In the genomic region with DNA sequence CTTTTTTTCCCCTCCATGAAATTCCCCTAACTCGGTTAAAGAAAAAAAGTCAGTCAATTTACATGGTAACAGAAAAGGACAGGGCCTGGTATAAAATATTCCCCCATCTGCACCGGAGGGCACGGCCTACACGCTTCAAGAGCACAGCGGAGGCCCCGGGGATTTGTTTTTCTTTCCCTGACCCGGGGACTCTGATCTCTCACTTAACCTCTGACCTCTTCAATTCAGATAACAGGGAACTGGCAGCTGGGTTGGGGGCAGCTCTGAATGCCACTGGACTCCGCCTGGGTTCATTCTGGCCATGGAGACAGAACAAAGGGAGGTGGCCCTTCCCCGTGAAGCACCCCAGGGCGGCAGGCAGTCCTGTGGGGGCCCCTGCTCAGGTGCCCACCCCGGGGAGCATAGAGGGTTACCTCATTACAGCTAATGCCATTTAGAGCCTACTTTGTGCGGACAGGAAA, we compare ENCODE assay signal across 1 cellular context.
TF ChIP-seq lines count a peak whose summit lies in the region.

No MANE protein-coding gene starts in this region.

TF ChIP-seq in HepG2, 621 proteins besides CTCF, POLR2A, EP300 and RAD21 (continued from another document):
- TF ChIP-seq, protein P1, sequence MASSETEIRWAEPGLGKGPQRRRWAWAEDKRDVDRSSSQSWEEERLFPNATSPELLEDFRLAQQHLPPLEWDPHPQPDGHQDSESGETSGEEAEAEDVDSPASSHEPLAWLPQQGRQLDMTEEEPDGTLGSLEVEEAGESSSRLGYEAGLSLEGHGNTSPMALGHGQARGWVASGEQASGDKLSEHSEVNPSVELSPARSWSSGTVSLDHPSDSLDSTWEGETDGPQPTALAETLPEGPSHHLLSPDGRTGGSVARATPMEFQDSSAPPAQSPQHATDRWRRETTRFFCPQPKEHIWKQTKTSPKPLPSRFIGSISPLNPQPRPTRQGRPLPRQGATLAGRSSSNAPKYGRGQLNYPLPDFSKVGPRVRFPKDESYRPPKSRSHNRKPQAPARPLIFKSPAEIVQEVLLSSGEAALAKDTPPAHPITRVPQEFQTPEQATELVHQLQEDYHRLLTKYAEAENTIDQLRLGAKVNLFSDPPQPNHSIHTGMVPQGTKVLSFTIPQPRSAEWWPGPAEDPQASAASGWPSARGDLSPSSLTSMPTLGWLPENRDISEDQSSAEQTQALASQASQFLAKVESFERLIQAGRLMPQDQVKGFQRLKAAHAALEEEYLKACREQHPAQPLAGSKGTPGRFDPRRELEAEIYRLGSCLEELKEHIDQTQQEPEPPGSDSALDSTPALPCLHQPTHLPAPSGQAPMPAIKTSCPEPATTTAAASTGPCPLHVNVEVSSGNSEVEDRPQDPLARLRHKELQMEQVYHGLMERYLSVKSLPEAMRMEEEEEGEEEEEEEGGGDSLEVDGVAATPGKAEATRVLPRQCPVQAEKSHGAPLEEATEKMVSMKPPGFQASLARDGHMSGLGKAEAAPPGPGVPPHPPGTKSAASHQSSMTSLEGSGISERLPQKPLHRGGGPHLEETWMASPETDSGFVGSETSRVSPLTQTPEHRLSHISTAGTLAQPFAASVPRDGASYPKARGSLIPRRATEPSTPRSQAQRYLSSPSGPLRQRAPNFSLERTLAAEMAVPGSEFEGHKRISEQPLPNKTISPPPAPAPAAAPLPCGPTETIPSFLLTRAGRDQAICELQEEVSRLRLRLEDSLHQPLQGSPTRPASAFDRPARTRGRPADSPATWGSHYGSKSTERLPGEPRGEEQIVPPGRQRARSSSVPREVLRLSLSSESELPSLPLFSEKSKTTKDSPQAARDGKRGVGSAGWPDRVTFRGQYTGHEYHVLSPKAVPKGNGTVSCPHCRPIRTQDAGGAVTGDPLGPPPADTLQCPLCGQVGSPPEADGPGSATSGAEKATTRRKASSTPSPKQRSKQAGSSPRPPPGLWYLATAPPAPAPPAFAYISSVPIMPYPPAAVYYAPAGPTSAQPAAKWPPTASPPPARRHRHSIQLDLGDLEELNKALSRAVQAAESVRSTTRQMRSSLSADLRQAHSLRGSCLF (CRISPR knock-in tag; IDR thresholded peaks at IDR 0.05; ENCODE audit: borderline replicate concordance) = no peak
- TF ChIP-seq EZH2 (conservative IDR thresholded peaks at IDR 0.05; ENCODE audit: low read depth, low read length) (no peak), ZNF678 (CRISPR knock-in tag; IDR thresholded peaks at IDR 0.05) (no peak), FOXJ3 (CRISPR knock-in tag; IDR thresholded peaks at IDR 0.05; ENCODE audit: borderline replicate concordance) (peak; percentile 71; the same call in 1 of the 2 replicates), ZNF33A (CRISPR knock-in tag; IDR thresholded peaks at IDR 0.05; ENCODE audit: borderline replicate concordance) (no peak), TRIM24 (CRISPR knock-in tag; IDR thresholded peaks at IDR 0.05) (no peak), SATB2 (CRISPR knock-in tag; IDR thresholded peaks at IDR 0.05) (no peak), ZNF263 (CRISPR knock-in tag; IDR thresholded peaks at IDR 0.05) (0 out of 2 replicates have a peak, but pooled peaks have one; percentile 20), DPF2 (CRISPR knock-in tag; IDR thresholded peaks at IDR 0.05; ENCODE audit: borderline replicate concordance, low read depth) (peak; percentile 60; the same call in 1 of the 2 replicates), MBNL3 (CRISPR knock-in tag; conservative IDR thresholded peaks at IDR 0.05) (no peak), ETV6 (CRISPR knock-in tag; conservative IDR thresholded peaks at IDR 0.05) (no peak), ATAD3A (CRISPR knock-in tag; IDR thresholded peaks at IDR 0.05) (no peak), ZNF644 (CRISPR knock-in tag; IDR thresholded peaks at IDR 0.05; ENCODE audit: low read depth) (peak; percentile 76; the same call in 1 of the 2 replicates), ZNF572 (CRISPR knock-in tag; IDR thresholded peaks at IDR 0.05) (no peak)
- TF ChIP-seq, protein P2, sequence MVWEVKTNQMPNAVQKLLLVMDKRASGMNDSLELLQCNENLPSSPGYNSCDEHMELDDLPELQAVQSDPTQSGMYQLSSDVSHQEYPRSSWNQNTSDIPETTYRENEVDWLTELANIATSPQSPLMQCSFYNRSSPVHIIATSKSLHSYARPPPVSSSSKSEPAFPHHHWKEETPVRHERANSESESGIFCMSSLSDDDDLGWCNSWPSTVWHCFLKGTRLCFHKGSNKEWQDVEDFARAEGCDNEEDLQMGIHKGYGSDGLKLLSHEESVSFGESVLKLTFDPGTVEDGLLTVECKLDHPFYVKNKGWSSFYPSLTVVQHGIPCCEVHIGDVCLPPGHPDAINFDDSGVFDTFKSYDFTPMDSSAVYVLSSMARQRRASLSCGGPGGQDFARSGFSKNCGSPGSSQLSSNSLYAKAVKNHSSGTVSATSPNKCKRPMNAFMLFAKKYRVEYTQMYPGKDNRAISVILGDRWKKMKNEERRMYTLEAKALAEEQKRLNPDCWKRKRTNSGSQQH (CRISPR knock-in tag; IDR thresholded peaks at IDR 0.05; ENCODE audit: low read depth) = no peak
- TF ChIP-seq, protein P3, sequence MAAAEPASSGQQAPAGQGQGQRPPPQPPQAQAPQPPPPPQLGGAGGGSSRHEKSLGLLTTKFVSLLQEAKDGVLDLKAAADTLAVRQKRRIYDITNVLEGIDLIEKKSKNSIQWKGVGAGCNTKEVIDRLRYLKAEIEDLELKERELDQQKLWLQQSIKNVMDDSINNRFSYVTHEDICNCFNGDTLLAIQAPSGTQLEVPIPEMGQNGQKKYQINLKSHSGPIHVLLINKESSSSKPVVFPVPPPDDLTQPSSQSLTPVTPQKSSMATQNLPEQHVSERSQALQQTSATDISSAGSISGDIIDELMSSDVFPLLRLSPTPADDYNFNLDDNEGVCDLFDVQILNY (CRISPR knock-in tag; conservative IDR thresholded peaks at IDR 0.05) = no peak
